9 cellular contexts compared by ENCODE assay signal in genomic region chr5:180820788-180821321, GRCh38. TPM values are rescaled to one million over a fixed set of nuclear protein-coding genes. Genes with fewer than 3 reads are reported as not detected.
DNase-seq lines count a peak whose midpoint lies in the region; ATAC-seq, FAIRE-seq and TF ChIP-seq lines count a peak whose summit lies in the region.
"Had no signal": no experiment of that assay in that cellular context is flagged by ENCODE, and none has a peak within 500 bp of the region (broad histone marks: within the 10 kb centered on the region; RNA-seq: fewer than 3 reads in every experiment).

No MANE protein-coding gene starts in this region.

- peak overlapping the region; percentile 65 for H2AFZ ChIP-seq in K562 (ENCODE audit: low read depth, low read length)

- ATAC-seq in GM19351 (IDR thresholded peaks at IDR 0.05; ENCODE audit: unreplicated experiment) (peak; percentile 89), HG03066 (IDR thresholded peaks at IDR 0.05; ENCODE audit: low read depth, unreplicated experiment) (peak; percentile 88), K562 (no peak; the same call in 2 of the 3 replicates)

- H3K36me3 Mint-ChIP-seq in progenitor cell of endocrine pancreas (ENCODE audit: insufficient read depth) = no peaks in the 10 kb centered on the region

- H3K9ac ChIP-seq in K562 (ENCODE audit: insufficient read depth in 1 of 2, low read depth in 2 of 2, low read length in 2 of 2) (no peak overlapping the region), skeletal muscle tissue (ENCODE audit: low read depth in 1 of 3, low read length in 3 of 3) (no peak overlapping the region)

- intact Hi-C loops in K562 (cut with micrococcal nuclease) = no loop called here

- peaks cover 3% of the 10 kb centered on the region for H3K27me3 Mint-ChIP-seq in progenitor cell of endocrine pancreas

- H3K27ac ChIP-seq in K562 (ENCODE audit: extremely low read depth, low read depth, low read length) (no peak overlapping the region), skeletal muscle tissue (ENCODE audit: low read depth, low read length) (peak overlapping the region; percentile 73)

- BruUV-seq in K562 (replicated peaks; lab: Mats Ljungman, UMichigan) = no TSS peak

- H3K9me3 ChIP-seq in K562 (replicated peaks; ENCODE audit: control insufficient read depth, insufficient read depth, low read depth, low read length) (no peaks in the 10 kb centered on the region), skeletal muscle tissue (ENCODE audit: control insufficient read depth in 3 of 3, low read length in 3 of 3) (no peaks in the 10 kb centered on the region)

- H3K79me2 ChIP-seq in K562 (ENCODE audit: control insufficient read depth, insufficient read depth, low read length) = no peaks in the 10 kb centered on the region

- CTCF ChIA-PET in K562 (lab: Yijun Ruan, JAX; ENCODE audit: low intra/inter-chr PET ratio) = no interaction called here

- TF ChIP-seq POLR2A in K562 (conservative IDR thresholded peaks at IDR 0.05) = no peak

- peaks cover 31% of the 10 kb centered on the region for H3K4me1 Mint-ChIP-seq in progenitor cell of endocrine pancreas (ENCODE audit: low read depth)

- H3K36me3 ChIP-seq in K562 (ENCODE audit: control insufficient read depth, insufficient read depth, low read length) (no peaks in the 10 kb centered on the region), skeletal muscle tissue (ENCODE audit: control insufficient read depth in 3 of 3, insufficient read depth in 3 of 3, low read length in 3 of 3) (no peaks in the 10 kb centered on the region)

- 23% methylated on average over 3 of the region's 3 CpGs for WGBS in K562 (ENCODE audit: insufficient coverage, low coverage, missing lambda C conversion rate)

- peak; percentile 6 for FAIRE-seq in K562 (lab: Jason Lieb, UNC)

- TF ChIP-seq RAD21 in K562 (CRISPR knock-in tag; conservative IDR thresholded peaks at IDR 0.05 in 1 of 2, IDR thresholded peaks at IDR 0.05 in 1 of 2) = no peak

- no peaks in the 10 kb centered on the region for H4K20me1 ChIP-seq in K562 (replicated peaks; ENCODE audit: control insufficient read depth, insufficient read depth, low read length)

- TF ChIP-seq CTCF in K562 (IDR thresholded peaks at IDR 0.05 in 2 of 3, conservative IDR thresholded peaks at IDR 0.05 in 1 of 3; ENCODE audit: insufficient read depth in 2 of 3, low read depth in 1 of 3, low read length in 3 of 3) (no peak), progenitor cell of endocrine pancreas (IDR thresholded peaks at IDR 0.05; ENCODE audit: unreplicated experiment) (no peak)

- H3K4me2 ChIP-seq in K562 (ENCODE audit: insufficient read depth, low read length) = peak overlapping the region; percentile 17; the same call in 1 of the 2 replicates

- H3K27me3 ChIP-seq in K562 (ENCODE audit: control insufficient read depth in 2 of 2, insufficient read depth in 2 of 2, low read length in 2 of 2) (no peaks in the 10 kb centered on the region), skeletal muscle tissue (ENCODE audit: control insufficient read depth in 3 of 3, insufficient read depth in 3 of 3, low read length in 3 of 3) (no peaks in the 10 kb centered on the region)

- H3K27ac Mint-ChIP-seq in progenitor cell of endocrine pancreas = no peak overlapping the region

- no peak overlapping the region for H3K4me3 ChIP-seq in K562
- no peak overlapping the region for H3K4me3 ChIP-seq in skeletal muscle tissue (ENCODE audit: low read length in 3 of 3)

- in situ Hi-C loops in K562 (cut with MboI) = no loop called here

- DNase-seq in K562 (ENCODE audit: extremely low read depth in 1 of 4, low spot score in 3 of 4) (no peak), amygdala (lab: John Stamatoyannopoulos, UW) (no peak), progenitor cell of endocrine pancreas (ENCODE audit: low spot score, unreplicated experiment) (no peak), middle frontal gyrus (ENCODE audit: extremely low spot score, low spot score) (no peak), DMS153 (lab: John Stamatoyannopoulos, UW) (no peak)
- DNase-seq: H7 had no signal

- TF ChIP-seq EP300 in K562 (IDR thresholded peaks at IDR 0.05; ENCODE audit: low read length) = no peak

- H3K9me1 ChIP-seq in K562 (ENCODE audit: control insufficient read depth, insufficient read depth, low read length) = no peaks in the 10 kb centered on the region

- H3K4me1 ChIP-seq in K562 (replicated peaks in 1 of 2; ENCODE audit: control insufficient read depth in 2 of 2, insufficient read depth in 2 of 2, low read length in 2 of 2) (peaks cover 12 to 17% of the 10 kb centered on the region in 2 experiments; a peak in 4 of 5 replicates), skeletal muscle tissue (ENCODE audit: control insufficient read depth in 3 of 3, insufficient read depth in 3 of 3, low read length in 3 of 3) (peaks cover 35 to 51% (median 49%) of the 10 kb centered on the region in 3 donors)

- H3K9me3 Mint-ChIP-seq in progenitor cell of endocrine pancreas (ENCODE audit: low read depth) = no peaks in the 10 kb centered on the region

- POLR2A ChIA-PET in K562 (lab: Yijun Ruan, JAX) = interaction anchor here (0.5 to 0.9 kb wide), 3 partner anchors 11 to 41 kb away, joined by 3 to 5 read pairs (median 3); partner anchors contain the start of gene ZFP62

- H3K4me3 Mint-ChIP-seq in progenitor cell of endocrine pancreas (ENCODE audit: low read depth) = no peak overlapping the region

TF ChIP-seq in K562, 482 proteins besides CTCF, POLR2A, EP300 and RAD21 (continues in another document):
- TF ChIP-seq, protein P1, sequence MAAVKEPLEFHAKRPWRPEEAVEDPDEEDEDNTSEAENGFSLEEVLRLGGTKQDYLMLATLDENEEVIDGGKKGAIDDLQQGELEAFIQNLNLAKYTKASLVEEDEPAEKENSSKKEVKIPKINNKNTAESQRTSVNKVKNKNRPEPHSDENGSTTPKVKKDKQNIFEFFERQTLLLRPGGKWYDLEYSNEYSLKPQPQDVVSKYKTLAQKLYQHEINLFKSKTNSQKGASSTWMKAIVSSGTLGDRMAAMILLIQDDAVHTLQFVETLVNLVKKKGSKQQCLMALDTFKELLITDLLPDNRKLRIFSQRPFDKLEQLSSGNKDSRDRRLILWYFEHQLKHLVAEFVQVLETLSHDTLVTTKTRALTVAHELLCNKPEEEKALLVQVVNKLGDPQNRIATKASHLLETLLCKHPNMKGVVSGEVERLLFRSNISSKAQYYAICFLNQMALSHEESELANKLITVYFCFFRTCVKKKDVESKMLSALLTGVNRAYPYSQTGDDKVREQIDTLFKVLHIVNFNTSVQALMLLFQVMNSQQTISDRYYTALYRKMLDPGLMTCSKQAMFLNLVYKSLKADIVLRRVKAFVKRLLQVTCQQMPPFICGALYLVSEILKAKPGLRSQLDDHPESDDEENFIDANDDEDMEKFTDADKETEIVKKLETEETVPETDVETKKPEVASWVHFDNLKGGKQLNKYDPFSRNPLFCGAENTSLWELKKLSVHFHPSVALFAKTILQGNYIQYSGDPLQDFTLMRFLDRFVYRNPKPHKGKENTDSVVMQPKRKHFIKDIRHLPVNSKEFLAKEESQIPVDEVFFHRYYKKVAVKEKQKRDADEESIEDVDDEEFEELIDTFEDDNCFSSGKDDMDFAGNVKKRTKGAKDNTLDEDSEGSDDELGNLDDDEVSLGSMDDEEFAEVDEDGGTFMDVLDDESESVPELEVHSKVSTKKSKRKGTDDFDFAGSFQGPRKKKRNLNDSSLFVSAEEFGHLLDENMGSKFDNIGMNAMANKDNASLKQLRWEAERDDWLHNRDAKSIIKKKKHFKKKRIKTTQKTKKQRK (IDR thresholded peaks at IDR 0.05; ENCODE audit: borderline replicate concordance, low read depth, low read length) = no peak
- TF ChIP-seq PTRF (tag; IDR thresholded peaks at IDR 0.05) = no peak
- no peak for TF ChIP-seq GATA2 (CRISPR knock-in tag; IDR thresholded peaks at IDR 0.05)

RNA-seq across cellular contexts. Expression of gene MGAT1, which starts 18.2 kb away (rescaled TPM):
- total RNA-seq in K562 (2011; cell fraction: chromatin; rRNA removed; ENCODE audit: low replicate concordance) = 73.7 and 86.6 TPM in 2 replicates
- 95.9 and 106 TPM in 2 replicates for total RNA-seq in K562 (2011; cell fraction: nucleolus; rRNA removed)
- 91.3 and 109 TPM in 2 replicates for total RNA-seq in K562 (2011; cell fraction: nucleoplasm; rRNA removed)
- total RNA-seq in K562 (2014; rRNA removed) (56.1 and 59.2 TPM in 2 replicates), K562 (2014; rRNA removed; fragmentation: Illumina TruSeq; extraction: Trizol) (34.4 and 37.9 TPM in 2 replicates), K562 (2015; rRNA removed; fragmentation: Illumina TruSeq; extraction: Trizol) (49.0 and 50.9 TPM in 2 replicates), K562 (2021) (71.7 and 82.7 TPM in 2 replicates), skeletal muscle tissue (38.1 TPM), progenitor cell of endocrine pancreas (63.8 and 66.9 TPM in 2 replicates)
- polyA plus RNA-seq in K562 (2011; rRNA removed) (42.9 and 52.4 TPM in 2 replicates), K562 (2014; fragmentation: Illumina TruSeq; extraction: Trizol) (44.5 and 50.6 TPM in 2 replicates), K562 (2014; fragmentation: Nextera tagmentation; extraction: Ambion mirVana) (1 to 10 TPM; 3.9 to 5.1 TPM), K562 (2014; rRNA removed) (64.2 and 72.6 TPM in 2 replicates)
- polyA plus RNA-seq in K562 (2011; cell fraction: cytosol; rRNA removed) = 63.9 and 119 TPM in 2 replicates
- polyA plus RNA-seq in K562 (2011; cell fraction: nucleus; rRNA removed) = 59.1 and 67.4 TPM in 2 replicates
- 75.0 and 92.9 TPM in 2 replicates for polyA plus RNA-seq in K562 (2012)
- polyA minus RNA-seq in K562 (2011; rRNA and poly(A)+ RNA removed) = 36.0 and 42.1 TPM in 2 replicates
- polyA minus RNA-seq in K562 (2011; cell fraction: cytosol; rRNA and poly(A)+ RNA removed) = 40.6 and 47.7 TPM in 2 replicates
- polyA minus RNA-seq in K562 (2011; cell fraction: nucleus; rRNA and poly(A)+ RNA removed) = 18.3 and 30.5 TPM in 2 replicates

RNA-seq across cellular contexts. Expression of gene ZFP62, which starts 40.2 kb away (rescaled TPM):
- total RNA-seq in K562 (2011; cell fraction: chromatin; rRNA removed; ENCODE audit: low replicate concordance) = 20.6 and 74.4 TPM in 2 replicates
- 10.7 and 15.1 TPM in 2 replicates for total RNA-seq in K562 (2011; cell fraction: nucleolus; rRNA removed)
- 20.2 and 22.8 TPM in 2 replicates for total RNA-seq in K562 (2011; cell fraction: nucleoplasm; rRNA removed)
- total RNA-seq in K562 (2014; rRNA removed) (18.9 and 22.2 TPM in 2 replicates), K562 (2014; rRNA removed; fragmentation: Illumina TruSeq; extraction: Trizol) (32.8 and 33.9 TPM in 2 replicates), K562 (2015; rRNA removed; fragmentation: Illumina TruSeq; extraction: Trizol) (25.8 and 28.8 TPM in 2 replicates), K562 (2021) (22.9 and 24.0 TPM in 2 replicates), skeletal muscle tissue (16.2 TPM), progenitor cell of endocrine pancreas (62.0 and 63.1 TPM in 2 replicates)
- polyA plus RNA-seq in K562 (2011; rRNA removed) (37.5 and 38.6 TPM in 2 replicates), K562 (2014; fragmentation: Illumina TruSeq; extraction: Trizol) (21.6 and 25.0 TPM in 2 replicates), K562 (2014; fragmentation: Nextera tagmentation; extraction: Ambion mirVana) (10 to 100 TPM; 12.2 to 18.1 TPM), K562 (2014; rRNA removed) (19.2 and 32.9 TPM in 2 replicates)
- polyA plus RNA-seq in K562 (2011; cell fraction: cytosol; rRNA removed) = 4.0 and 9.8 TPM in 2 replicates
- polyA plus RNA-seq in K562 (2011; cell fraction: nucleus; rRNA removed) = 41.6 and 58.9 TPM in 2 replicates
- polyA plus RNA-seq in K562 (2012) = 22.2 and 23.9 TPM in 2 replicates
- polyA minus RNA-seq in K562 (2011; rRNA and poly(A)+ RNA removed) = 45.8 and 63.5 TPM in 2 replicates
- polyA minus RNA-seq in K562 (2011; cell fraction: cytosol; rRNA and poly(A)+ RNA removed) = 13.9 and 14.1 TPM in 2 replicates
- polyA minus RNA-seq in K562 (2011; cell fraction: nucleus; rRNA and poly(A)+ RNA removed) = 17.5 and 36.4 TPM in 2 replicates
